21 cellular contexts compared by ENCODE assay signal in the genomic region with DNA sequence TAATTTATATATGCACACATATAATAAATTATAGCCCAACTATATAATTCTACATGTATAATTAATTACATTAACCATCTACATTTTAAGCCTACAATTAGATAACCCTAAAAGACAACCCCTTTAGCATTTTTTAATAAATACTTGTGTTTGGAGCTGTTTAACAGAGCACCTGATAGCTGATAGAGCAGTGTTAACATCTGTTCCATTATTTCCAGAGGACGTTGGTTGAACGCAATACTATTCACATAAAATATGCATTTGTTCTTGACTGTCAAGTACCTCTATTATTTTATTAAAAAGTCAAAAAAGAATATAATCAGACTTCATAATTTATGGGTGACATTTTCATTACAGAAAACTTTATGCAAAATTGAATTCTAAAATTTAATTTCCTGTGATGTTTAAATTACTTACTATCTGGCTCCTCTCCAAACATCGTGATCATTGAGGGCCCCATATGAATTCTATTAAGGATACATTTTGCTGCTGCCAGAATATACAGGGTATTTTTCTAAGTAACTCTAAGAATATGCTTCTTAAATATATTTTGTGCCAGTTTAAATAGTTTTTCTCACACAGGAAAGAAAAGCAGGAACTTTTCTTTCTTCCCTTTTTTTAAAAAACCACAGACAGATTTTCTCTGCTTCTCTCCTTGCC.
"Had no signal": no experiment of that assay in that cellular context is flagged by ENCODE, and none has a peak within 500 bp of the region (broad histone marks: within the 10 kb centered on the region; RNA-seq: fewer than 3 reads in every experiment).

No MANE protein-coding gene starts in this region.

- ATAC-seq: esophagus mucosa; gastroesophageal sphincter; left lobe of liver; naive thymus-derived CD4-positive, alpha-beta T cell had no signal

- H3K9me3 ChIP-seq: gastroesophageal sphincter, psoas muscle, sigmoid colon, stomach, thoracic aorta, transverse colon had no signal

- H3K27ac ChIP-seq: dorsolateral prefrontal cortex, gastroesophageal sphincter, psoas muscle, sigmoid colon, skin epidermis, stomach, thoracic aorta, transverse colon had no signal

- H3K27me3 ChIP-seq: gastroesophageal sphincter, sigmoid colon, stomach, transverse colon had no signal

- DNase-seq: cortex of kidney; dorsolateral prefrontal cortex; effector memory CD4-positive, alpha-beta T cell; foreskin fibroblast; glutamatergic neuron; islet precursor cell; mammary epithelial cell; naive thymus-derived CD4-positive, alpha-beta T cell; nephron progenitor cell; psoas muscle; retina; sigmoid colon; stimulated activated CD4-positive, alpha-beta T cell treated with anti-CD3 and anti-CD28 coated beads, Interleukin-12 subunit alpha, Interleukin-12 subunit beta, amount 100 ng/mL, for 4 hours; stimulated activated naive CD4-positive, alpha-beta T cell; stomach; transverse colon had no signal

- H3K4me3 ChIP-seq: dorsolateral prefrontal cortex, gastroesophageal sphincter, psoas muscle, sigmoid colon, skin epidermis, stomach, thoracic aorta, transverse colon had no signal

- H3K36me3 ChIP-seq: gastroesophageal sphincter, sigmoid colon, stomach, thoracic aorta, transverse colon had no signal

- H3K4me1 ChIP-seq: sigmoid colon, stomach, transverse colon had no signal
